9 cellular contexts compared by ENCODE assay signal in genomic region chr22:31752096-31752847, GRCh38. TPM values are rescaled to one million over a fixed set of nuclear protein-coding genes. Genes with fewer than 3 reads are reported as not detected.
DNase-seq lines count a peak whose midpoint lies in the region; ATAC-seq, FAIRE-seq and TF ChIP-seq lines count a peak whose summit lies in the region.
"Had no signal": no experiment of that assay in that cellular context is flagged by ENCODE, and none has a peak within 500 bp of the region (broad histone marks: within the 10 kb centered on the region; RNA-seq: fewer than 3 reads in every experiment).

No MANE protein-coding gene starts in this region.

- no peaks in the 10 kb centered on the region for H4K20me1 ChIP-seq in K562 (replicated peaks; ENCODE audit: control insufficient read depth, insufficient read depth, low read length)

- peaks cover 8% of the 10 kb centered on the region for H3K36me3 Mint-ChIP-seq in stimulated activated naive CD8-positive, alpha-beta T cell treated with anti-CD3 and anti-CD28 coated beads, Interleukin-15, Interleukin-2, amounts not matched to agents 100 ng/mL and 50 ng/mL, for 24 hours (ENCODE audit: low read depth)

- H3K27ac Mint-ChIP-seq in stimulated activated naive CD8-positive, alpha-beta T cell treated with anti-CD3 and anti-CD28 coated beads, Interleukin-15, Interleukin-2, amounts not matched to agents 100 ng/mL and 50 ng/mL, for 24 hours, result peak overlapping the region; percentile 99

- no TSS peak for BruUV-seq in K562 (replicated peaks; lab: Mats Ljungman, UMichigan)

- no peak for TF ChIP-seq RAD21 in K562 (CRISPR knock-in tag; conservative IDR thresholded peaks at IDR 0.05 in 1 of 2, IDR thresholded peaks at IDR 0.05 in 1 of 2)

- H3K4me1 ChIP-seq in K562 (replicated peaks in 1 of 2; ENCODE audit: control insufficient read depth in 2 of 2, insufficient read depth in 2 of 2, low read length in 2 of 2), result peaks cover 32 to 49% of the 10 kb centered on the region in 2 experiments
- H3K4me1 ChIP-seq in muscle layer of colon (ENCODE audit: insufficient read depth, low read length), result peaks cover 46% of the 10 kb centered on the region
- peaks cover 49% of the 10 kb centered on the region for H3K4me1 ChIP-seq in vagina

- H3K4me3 Mint-ChIP-seq in stimulated activated naive CD8-positive, alpha-beta T cell treated with anti-CD3 and anti-CD28 coated beads, Interleukin-15, Interleukin-2, amounts not matched to agents 100 ng/mL and 50 ng/mL, for 24 hours, result peak overlapping the region; percentile 99

- TF ChIP-seq POLR2A in K562 (conservative IDR thresholded peaks at IDR 0.05), result no peak
- TF ChIP-seq POLR2A in vagina (IDR thresholded peaks at IDR 0.05), result no peak

- CTCF ChIA-PET in K562 (lab: Yijun Ruan, JAX; ENCODE audit: low intra/inter-chr PET ratio), result no interaction called here

- TF ChIP-seq CTCF in K562 (IDR thresholded peaks at IDR 0.05 in 2 of 3, conservative IDR thresholded peaks at IDR 0.05 in 1 of 3; ENCODE audit: insufficient read depth in 2 of 3, low read depth in 1 of 3, low read length in 3 of 3) (no peak), vagina (IDR thresholded peaks at IDR 0.05) (no peak)

- TF ChIP-seq EP300 in K562 (IDR thresholded peaks at IDR 0.05; ENCODE audit: low read length), result no peak

- peak overlapping the region; percentile 97 for H2AFZ ChIP-seq in K562 (ENCODE audit: low read depth, low read length)

- H3K27ac ChIP-seq in K562 (ENCODE audit: extremely low read depth, low read depth, low read length) (peak overlapping the region; percentile 100), muscle layer of colon (ENCODE audit: low read depth, low read length) (peak overlapping the region; percentile 89), vagina (peak overlapping the region; percentile 87)

- H3K4me1 Mint-ChIP-seq in stimulated activated naive CD8-positive, alpha-beta T cell treated with anti-CD3 and anti-CD28 coated beads, Interleukin-15, Interleukin-2, amounts not matched to agents 100 ng/mL and 50 ng/mL, for 24 hours (ENCODE audit: low read depth), result peaks cover 60% of the 10 kb centered on the region

- no peaks in the 10 kb centered on the region for H3K9me3 Mint-ChIP-seq in stimulated activated naive CD8-positive, alpha-beta T cell treated with anti-CD3 and anti-CD28 coated beads, Interleukin-15, Interleukin-2, amounts not matched to agents 100 ng/mL and 50 ng/mL, for 24 hours

- ATAC-seq in stimulated activated naive CD8-positive, alpha-beta T cell treated with anti-CD3 and anti-CD28 coated beads, Interleukin-15, Interleukin-2, amounts not matched to agents 100 U/mL and 50 U/mL, for 24 hours, result no peak
- no peak for ATAC-seq in K562

- 54% methylated on average over 4 of the region's 7 CpGs for WGBS in K562 (ENCODE audit: insufficient coverage, low coverage, missing lambda C conversion rate)

- no peak for FAIRE-seq in K562 (lab: Jason Lieb, UNC)

- peaks cover 11% of the 10 kb centered on the region; the same call in 1 of the 3 replicates for H3K36me3 ChIP-seq in K562 (ENCODE audit: control insufficient read depth, insufficient read depth, low read length)
- H3K36me3 ChIP-seq in muscle layer of colon (ENCODE audit: insufficient read depth, low read length), result no peaks in the 10 kb centered on the region
- H3K36me3 ChIP-seq in vagina, result no peaks in the 10 kb centered on the region
- H3K36me3 ChIP-seq: ovary had no signal

- no peak for DNase-seq in stimulated activated naive CD8-positive, alpha-beta T cell treated with anti-CD3 and anti-CD28 coated beads, Interleukin-15, Interleukin-2, amounts not matched to agents 100 U/mL and 50 U/mL, for 24 hours
- DNase-seq in K562 (ENCODE audit: extremely low read depth in 1 of 4, low spot score in 3 of 4) (peak in 1 of 4 experiments; percentile 8), vagina (ENCODE audit: extremely low spot score in 2 of 2) (no peak), 8988T (no peak), ecto neural progenitor cell (ENCODE audit: low spot score) (no peak), NCI-H446 (lab: John Stamatoyannopoulos, UW) (no peak)

- POLR2A ChIA-PET in K562 (lab: Yijun Ruan, JAX), result interaction anchor here (1.1 to 1.5 kb wide), 6 partner anchors 8 to 219 kb away, joined by 3 to 4 read pairs (median 4); no protein-coding TSS in a partner anchor

- H3K9ac ChIP-seq in K562 (ENCODE audit: insufficient read depth in 1 of 2, low read depth in 2 of 2, low read length in 2 of 2) (peak overlapping the region; percentile 41 to 97; a peak in 3 of 4 replicates), muscle layer of colon (ENCODE audit: low read length) (peak overlapping the region; percentile 93)

- intact Hi-C loops in K562 (cut with micrococcal nuclease), result loop anchor here (5.0 to 10.0 kb wide), 2 partner anchors 87 to 195 kb away; partner anchors contain the start of gene PISD
- intact Hi-C loops in vagina (cut with DNase I), result loop anchor here (10.0 kb wide), 1 partner anchor 87 kb away; the partner anchor contains the start of gene PISD

- H3K79me2 ChIP-seq in K562 (ENCODE audit: control insufficient read depth, insufficient read depth, low read length), result peaks cover 42% of the 10 kb centered on the region

- in situ Hi-C loops in K562 (cut with MboI), result no loop called here

- H3K4me2 ChIP-seq in K562 (ENCODE audit: insufficient read depth, low read length), result peak overlapping the region; percentile 92

- H3K27me3 ChIP-seq in K562 (ENCODE audit: control insufficient read depth in 2 of 2, insufficient read depth in 2 of 2, low read length in 2 of 2) (no peaks in the 10 kb centered on the region), muscle layer of colon (ENCODE audit: control insufficient read depth in 1 of 2, insufficient read depth in 2 of 2, low read length in 2 of 2) (no peaks in the 10 kb centered on the region), vagina (no peaks in the 10 kb centered on the region)
- H3K27me3 ChIP-seq: ovary had no signal

- H3K27me3 Mint-ChIP-seq in stimulated activated naive CD8-positive, alpha-beta T cell treated with anti-CD3 and anti-CD28 coated beads, Interleukin-15, Interleukin-2, amounts not matched to agents 100 ng/mL and 50 ng/mL, for 24 hours, result no peaks in the 10 kb centered on the region

- no peaks in the 10 kb centered on the region for H3K9me1 ChIP-seq in K562 (ENCODE audit: control insufficient read depth, insufficient read depth, low read length)

- H3K4me3 ChIP-seq in K562 (peak overlapping the region; percentile 72; the same call in 1 of the 2 replicates), muscle layer of colon (ENCODE audit: low read depth in 1 of 2, low read length in 2 of 2) (no peak overlapping the region), vagina (no peak overlapping the region)

- H3K9me3 ChIP-seq in K562 (replicated peaks; ENCODE audit: control insufficient read depth, insufficient read depth, low read depth, low read length), result no peaks in the 10 kb centered on the region
- H3K9me3 ChIP-seq in muscle layer of colon (ENCODE audit: low read length), result no peaks in the 10 kb centered on the region
- no peaks in the 10 kb centered on the region for H3K9me3 ChIP-seq in vagina
- H3K9me3 ChIP-seq: ovary had no signal

TF ChIP-seq in K562, 482 proteins besides CTCF, POLR2A, EP300 and RAD21 (continues in another document):
- no peak for TF ChIP-seq DMBX1 (CRISPR knock-in tag; IDR thresholded peaks at IDR 0.05; ENCODE audit: borderline replicate concordance)
- TF ChIP-seq ZNF316 (IDR thresholded peaks at IDR 0.05), result peak; percentile 33
- TF ChIP-seq ZNF79 (CRISPR knock-in tag; IDR thresholded peaks at IDR 0.05; ENCODE audit: low read depth), result no peak
- no peak for TF ChIP-seq FOXA3 (CRISPR knock-in tag; conservative IDR thresholded peaks at IDR 0.05 in 1 of 2, IDR thresholded peaks at IDR 0.05 in 1 of 2)
- no peak for TF ChIP-seq SMARCC2 (IDR thresholded peaks at IDR 0.05; ENCODE audit: low read depth)

RNA-seq across cellular contexts. Expression of gene DEPDC5, which starts 1.5 kb away (rescaled TPM):
- 132 and 153 TPM in 2 replicates for total RNA-seq in K562 (2011; cell fraction: chromatin; rRNA removed; ENCODE audit: low replicate concordance)
- total RNA-seq in K562 (2011; cell fraction: nucleolus; rRNA removed), result 72.2 and 77.4 TPM in 2 replicates
- total RNA-seq in K562 (2011; cell fraction: nucleoplasm; rRNA removed), result 88.6 and 105 TPM in 2 replicates
- 8.5 TPM in 2 replicates for total RNA-seq in K562 (2014; rRNA removed)
- 12.3 and 15.6 TPM in 2 replicates for total RNA-seq in K562 (2014; rRNA removed; fragmentation: Illumina TruSeq; extraction: Trizol)
- total RNA-seq in K562 (2015; rRNA removed; fragmentation: Illumina TruSeq; extraction: Trizol), result 11.6 and 11.8 TPM in 2 replicates
- 11.4 and 17.0 TPM in 2 replicates for total RNA-seq in K562 (2021)
- 10.9 and 12.1 TPM in 2 replicates for polyA plus RNA-seq in K562 (2011; rRNA removed)
- 7.2 and 9.5 TPM in 2 replicates for polyA plus RNA-seq in K562 (2011; cell fraction: cytosol; rRNA removed)
- polyA plus RNA-seq in K562 (2011; cell fraction: nucleus; rRNA removed), result 20.8 and 31.9 TPM in 2 replicates
- polyA plus RNA-seq in K562 (2012), result 6.0 and 9.1 TPM in 2 replicates
- 8.6 and 9.5 TPM in 2 replicates for polyA plus RNA-seq in K562 (2014; fragmentation: Illumina TruSeq; extraction: Trizol)
- polyA plus RNA-seq in K562 (2014; fragmentation: Nextera tagmentation; extraction: Ambion mirVana), result 1 to 10 TPM; 2.3 to 3.3 TPM
- 10.7 and 10.8 TPM in 2 replicates for polyA plus RNA-seq in K562 (2014; rRNA removed)
- 49.8 and 57.4 TPM in 2 replicates for polyA minus RNA-seq in K562 (2011; rRNA and poly(A)+ RNA removed)
- 6.1 and 6.9 TPM in 2 replicates for polyA minus RNA-seq in K562 (2011; cell fraction: cytosol; rRNA and poly(A)+ RNA removed)
- 27.3 and 37.8 TPM in 2 replicates for polyA minus RNA-seq in K562 (2011; cell fraction: nucleus; rRNA and poly(A)+ RNA removed)
- total RNA-seq in vagina, result 28.7 TPM

RNA-seq across cellular contexts. Expression of gene PRR14L, which starts 2.3 kb away (rescaled TPM):
- 27.5 and 105 TPM in 2 replicates for total RNA-seq in K562 (2011; cell fraction: chromatin; rRNA removed; ENCODE audit: low replicate concordance)
- 27.8 and 38.3 TPM in 2 replicates for total RNA-seq in K562 (2011; cell fraction: nucleolus; rRNA removed)
- total RNA-seq in K562 (2011; cell fraction: nucleoplasm; rRNA removed), result 38.4 and 40.3 TPM in 2 replicates
- total RNA-seq in K562 (2014; rRNA removed) (8.9 and 9.6 TPM in 2 replicates), K562 (2014; rRNA removed; fragmentation: Illumina TruSeq; extraction: Trizol) (18.2 and 21.4 TPM in 2 replicates), K562 (2015; rRNA removed; fragmentation: Illumina TruSeq; extraction: Trizol) (17.2 and 18.8 TPM in 2 replicates), K562 (2021) (30.2 and 36.3 TPM in 2 replicates), vagina (37.3 TPM)
- polyA plus RNA-seq in K562 (2011; rRNA removed) (11.1 and 14.4 TPM in 2 replicates), K562 (2014; fragmentation: Illumina TruSeq; extraction: Trizol) (11.6 and 12.3 TPM in 2 replicates), K562 (2014; fragmentation: Nextera tagmentation; extraction: Ambion mirVana) (1 to 10 TPM; 2.8 to 6.8 TPM), K562 (2014; rRNA removed) (9.8 and 12.8 TPM in 2 replicates)
- polyA plus RNA-seq in K562 (2011; cell fraction: cytosol; rRNA removed), result 9.4 and 11.8 TPM in 2 replicates
- polyA plus RNA-seq in K562 (2011; cell fraction: nucleus; rRNA removed), result 18.7 and 21.0 TPM in 2 replicates
- 6.1 and 7.4 TPM in 2 replicates for polyA plus RNA-seq in K562 (2012)
- 44.0 and 60.6 TPM in 2 replicates for polyA minus RNA-seq in K562 (2011; rRNA and poly(A)+ RNA removed)
- polyA minus RNA-seq in K562 (2011; cell fraction: cytosol; rRNA and poly(A)+ RNA removed), result 25.8 and 28.9 TPM in 2 replicates
- 20.1 and 32.0 TPM in 2 replicates for polyA minus RNA-seq in K562 (2011; cell fraction: nucleus; rRNA and poly(A)+ RNA removed)
